7 cellular contexts compared by ENCODE assay signal in genomic region chr11:46367244-46367915, GRCh38. TPM values are rescaled to one million over a fixed set of nuclear protein-coding genes. Genes with fewer than 3 reads are reported as not detected.
A peak's percentile ranks its signal among the peaks of the same experiment; 100 is the strongest.
DNase-seq lines count a peak whose midpoint lies in the region; ATAC-seq and TF ChIP-seq lines count a peak whose summit lies in the region.

No MANE protein-coding gene starts in this region.

- H3F3A ChIP-seq in smooth muscle cell (ENCODE audit: low read depth) = no peaks in the 10 kb centered on the region

- H3K4me3 ChIP-seq in GM12875 (ENCODE audit: low read depth, low read length) = no peak overlapping the region
- peak overlapping the region in 1 of 12 donors; percentile 7 for H3K4me3 ChIP-seq in heart left ventricle
- H3K4me3 ChIP-seq in smooth muscle cell = no peak overlapping the region

- peaks cover 63% of the 10 kb centered on the region for H4K20me1 ChIP-seq in smooth muscle cell (ENCODE audit: low read depth)

- H3K27ac ChIP-seq in RWPE1 (peak overlapping the region; percentile 85), heart left ventricle (peak overlapping the region in 5 of 12 donors; percentile 0 to 46 (median 24)), smooth muscle cell (ENCODE audit: low read depth) (no peak overlapping the region)

- no peaks in the 10 kb centered on the region for H3K27me3 ChIP-seq in heart left ventricle
- H3K27me3 ChIP-seq in smooth muscle cell (ENCODE audit: low read depth) = no peaks in the 10 kb centered on the region

- H3K79me2 ChIP-seq in smooth muscle cell (ENCODE audit: low read depth) = peaks cover 14% of the 10 kb centered on the region

- WGBS in heart left ventricle, 4 donors = 22 to 27% (median 24%) methylated on average over 6 to 32 of the region's 32 CpGs
- WGBS in smooth muscle cell (ENCODE audit: low lambda C conversion rate) = 66% methylated on average over 22 of the region's 32 CpGs

- no peak for TF ChIP-seq POLR2A in heart left ventricle (IDR thresholded peaks at IDR 0.05)

- intact Hi-C loops in heart left ventricle (cut with DNase I) = loop anchor here in 3 of 10 donors (2.0 to 5.0 kb wide), 3 partner anchors 15 to 130 kb away; no protein-coding TSS in a partner anchor

- H2AFZ ChIP-seq in smooth muscle cell (ENCODE audit: low read depth) = no peak overlapping the region

- CTCF ChIA-PET in RWPE1 (lab: Yijun Ruan, JAX) = interaction anchor here (0.7 to 2.1 kb wide), 5 partner anchors 11 to 141 kb away, joined by 3 to 11 read pairs (median 4); no protein-coding TSS in a partner anchor

- H3K4me1 ChIP-seq in heart left ventricle = peaks cover 10 to 55% (median 42%) of the 10 kb centered on the region in 12 donors
- peaks cover 9% of the 10 kb centered on the region for H3K4me1 ChIP-seq in smooth muscle cell (ENCODE audit: low read depth)

- DNase-seq in RWPE1 (ENCODE audit: low spot score) (no peak), heart left ventricle (peak; percentile 68 to 87 (median 74)), smooth muscle cell (lab: John Stamatoyannopoulos, UW; ENCODE audit: unreplicated experiment) (peak; percentile 40)
- DNase-seq in activated naive CD4-positive, alpha-beta T cell treated with Interleukin-2 at 50 U/mL for 16 hours = peak; percentile 74

- POLR2A ChIA-PET in RWPE1 (lab: Yijun Ruan, JAX; ENCODE audit: low non-redundant PET) = no interaction called here

- no peak overlapping the region for H3K4me2 ChIP-seq in smooth muscle cell

- TF ChIP-seq CTCF in GM12875 (IDR thresholded peaks at IDR 0.05; ENCODE audit: borderline replicate concordance, insufficient read depth, low read depth, low read length) (peak; percentile 95), RWPE1 (conservative IDR thresholded peaks at IDR 0.05; ENCODE audit: low read depth) (peak; percentile 77), heart left ventricle (IDR thresholded peaks at IDR 0.05) (peak; percentile 88 to 96 (median 92)), smooth muscle cell (IDR thresholded peaks at IDR 0.05; ENCODE audit: borderline replicate concordance, insufficient read depth, poor library complexity, severe bottlenecking) (peak; percentile 82)

- H3K9ac ChIP-seq in smooth muscle cell (ENCODE audit: low read depth) = no peak overlapping the region

- H3K9me3 ChIP-seq in heart left ventricle (no peaks in the 10 kb centered on the region), smooth muscle cell (replicated peaks; ENCODE audit: low read depth) (no peaks in the 10 kb centered on the region)

- ATAC-seq in HG02884 (IDR thresholded peaks at IDR 0.05; ENCODE audit: unreplicated experiment) = peak; percentile 64
- peak; percentile 27 to 59 (median 36) for ATAC-seq in heart left ventricle
- ATAC-seq in HG02870 (IDR thresholded peaks at IDR 0.05; ENCODE audit: unreplicated experiment) = no peak

- H3K36me3 ChIP-seq in heart left ventricle (peaks cover 0 to 79% (median 44%) of the 10 kb centered on the region in 9 donors), smooth muscle cell (ENCODE audit: low read depth) (no peaks in the 10 kb centered on the region)

RNA-seq across cellular contexts. Expression of gene MDK, which starts 14.1 kb away (rescaled TPM):
- 10 to 100 TPM in 3 of 9 donors, 1 to 10 TPM in 6; 1.9 to 26.5 (median 7.9) TPM for total RNA-seq in heart left ventricle
- 1 to 10 TPM; 2.3 to 4.8 TPM for polyA plus RNA-seq in heart left ventricle
- total RNA-seq in smooth muscle cell = 403 and 490 TPM in 2 replicates
- polyA plus RNA-seq in smooth muscle cell = 667 and 755 TPM in 2 replicates

RNA-seq across cellular contexts. Expression of gene DGKZ, which starts 20.1 kb away (rescaled TPM):
- 100 to 1,000 TPM in 1 of 9 donors, 10 to 100 TPM in 8; 57.9 to 114 (median 62.5) TPM for total RNA-seq in heart left ventricle
- 10 to 100 TPM; 41.7 to 59.5 TPM for polyA plus RNA-seq in heart left ventricle
- total RNA-seq in smooth muscle cell = 32.2 and 42.1 TPM in 2 replicates
- polyA plus RNA-seq in smooth muscle cell = 30.7 and 52.0 TPM in 2 replicates

RNA-seq across cellular contexts. Expression of gene CHRM4, which starts 24.2 kb away (rescaled TPM):
- total RNA-seq in heart left ventricle (under 1 TPM in 3 of 9 donors, not detected in 6; 0.15 to 0.27 (median 0.20) TPM), smooth muscle cell (4.7 and 5.6 TPM in 2 replicates)
- polyA plus RNA-seq in heart left ventricle (under 1 TPM in 1 of 2 donors, not detected in 1; 0.08 TPM), smooth muscle cell (11.1 and 20.0 TPM in 2 replicates)

Comparison
In these comparisons a context has a peak if more than half of its experiments do, and no peak if none do; other contexts are left out.
1. RNA of gene MDK, which starts 14.1 kb away (total RNA-seq): 403 to 490 TPM in smooth muscle cell; 1.9 to 26.5 TPM in heart left ventricle; every median in the first group is over 10 times any median in the second.
2. Peak in every context shown above with its lines, with median percentiles within 50 percentile points of each other: CTCF ChIP-seq.